Comparison of ENCODE assay signal across 23 cellular contexts in genomic region chr10:28090506-28090905, GRCh38.
DNase-seq lines count a peak whose midpoint lies in the region; ATAC-seq and TF ChIP-seq lines count a peak whose summit lies in the region.
"Had no signal": no experiment of that assay in that cellular context is flagged by ENCODE, and none has a peak within 500 bp of the region (broad histone marks: within the 10 kb centered on the region; RNA-seq: fewer than 3 reads in every experiment).

No MANE protein-coding gene starts in this region.

- no peaks in the 10 kb centered on the region for H3K36me3 ChIP-seq in RWPE2 (ENCODE audit: low read depth)
- H3K36me3 ChIP-seq: BE2C had no signal

- peak overlapping the region; percentile 96 for H3K27ac ChIP-seq in RWPE2 (ENCODE audit: poor library complexity, severe bottlenecking)
- H3K27ac ChIP-seq: HL-60 had no signal

- peaks cover 18% of the 10 kb centered on the region for H3K9me3 Mint-ChIP-seq in HFFc6

- no peak overlapping the region for H3K4me3 Mint-ChIP-seq in HFFc6
- H3K4me3 Mint-ChIP-seq: CD4-positive, CD25-positive, alpha-beta regulatory T cell; CD8-positive, alpha-beta memory T cell; GM23338; H9 had no signal

- TF ChIP-seq CTCF in HFFc6 (IDR thresholded peaks at IDR 0.05) (no peak), RWPE2 (IDR thresholded peaks at IDR 0.05; ENCODE audit: poor library complexity, severe bottlenecking) (no peak)

- no peaks in the 10 kb centered on the region for H3K27me3 ChIP-seq in RWPE2 (ENCODE audit: insufficient read depth, poor library complexity, severe bottlenecking)
- H3K27me3 ChIP-seq: BE2C had no signal

- H3K4me1 Mint-ChIP-seq in HFFc6 (ENCODE audit: low read depth): peaks cover 65% of the 10 kb centered on the region
- H3K4me1 Mint-ChIP-seq: CD4-positive, CD25-positive, alpha-beta regulatory T cell; CD8-positive, alpha-beta memory T cell; GM23338 had no signal

- no peak overlapping the region for H3K4me3 ChIP-seq in RWPE2 (ENCODE audit: severe bottlenecking)
- H3K4me3 ChIP-seq: GM12878, GM23338, K562 had no signal

- DNase-seq in HFFc6 (no peak), RWPE2 (ENCODE audit: low spot score) (no peak), dermis blood vessel endothelial cell (peak; percentile 33), renal cortical epithelial cell (ENCODE audit: low read depth) (peak; percentile 56), NCI-H2196 (lab: John Stamatoyannopoulos, UW; ENCODE audit: unreplicated experiment) (no peak), H4 (ENCODE audit: low spot score) (no peak)
- DNase-seq: ACHN; BE2C; C1 segment of cervical spinal cord; CD4-positive, CD25-positive, alpha-beta regulatory T cell; CD8-positive, alpha-beta memory T cell; COR-L47; DMS 273 treated with DMSO at 0.1 percent for 48 hours; DMS53; DND-41; EL; H9 had no signal

- peaks cover 33% of the 10 kb centered on the region for H3K36me3 Mint-ChIP-seq in HFFc6 (ENCODE audit: low read depth)

- H3K27ac Mint-ChIP-seq in HFFc6: peak overlapping the region; percentile 93
- H3K27ac Mint-ChIP-seq: CD4-positive, CD25-positive, alpha-beta regulatory T cell; CD8-positive, alpha-beta memory T cell; GM23338; H9 had no signal

- no peaks in the 10 kb centered on the region for H3K9me3 ChIP-seq in RWPE2 (ENCODE audit: severe bottlenecking)
- H3K9me3 ChIP-seq: BE2C had no signal

- peaks cover 2% of the 10 kb centered on the region; the same call in 1 of the 2 replicates for H3K27me3 Mint-ChIP-seq in HFFc6 (ENCODE audit: insufficient read depth)
- H3K27me3 Mint-ChIP-seq: CD4-positive, CD25-positive, alpha-beta regulatory T cell; CD8-positive, alpha-beta memory T cell had no signal

- H3K4me1 ChIP-seq in RWPE2 (ENCODE audit: insufficient read depth, poor library complexity, severe bottlenecking): peaks cover 33% of the 10 kb centered on the region
- H3K4me1 ChIP-seq: BE2C had no signal

- ATAC-seq in RWPE2 (ENCODE audit: low read depth): no peak
- no peak for ATAC-seq in GM18519 (IDR thresholded peaks at IDR 0.05; ENCODE audit: low FRiP score, unreplicated experiment)
- no peak for ATAC-seq in GM21447 (IDR thresholded peaks at IDR 0.05; ENCODE audit: unreplicated experiment)
- ATAC-seq: GM12878, GM23338, K562 had no signal

Comparison
In these comparisons a context has a peak if more than half of its experiments do, and no peak if none do; other contexts are left out.
1. DNase-seq: peak in dermis blood vessel endothelial cell (single experiment) and renal cortical epithelial cell (single experiment); none in HFFc6 (single experiment), RWPE2 (single experiment), NCI-H2196 (single experiment) and H4 (single experiment).